1 cellular context compared by ENCODE assay signal in the genomic region with DNA sequence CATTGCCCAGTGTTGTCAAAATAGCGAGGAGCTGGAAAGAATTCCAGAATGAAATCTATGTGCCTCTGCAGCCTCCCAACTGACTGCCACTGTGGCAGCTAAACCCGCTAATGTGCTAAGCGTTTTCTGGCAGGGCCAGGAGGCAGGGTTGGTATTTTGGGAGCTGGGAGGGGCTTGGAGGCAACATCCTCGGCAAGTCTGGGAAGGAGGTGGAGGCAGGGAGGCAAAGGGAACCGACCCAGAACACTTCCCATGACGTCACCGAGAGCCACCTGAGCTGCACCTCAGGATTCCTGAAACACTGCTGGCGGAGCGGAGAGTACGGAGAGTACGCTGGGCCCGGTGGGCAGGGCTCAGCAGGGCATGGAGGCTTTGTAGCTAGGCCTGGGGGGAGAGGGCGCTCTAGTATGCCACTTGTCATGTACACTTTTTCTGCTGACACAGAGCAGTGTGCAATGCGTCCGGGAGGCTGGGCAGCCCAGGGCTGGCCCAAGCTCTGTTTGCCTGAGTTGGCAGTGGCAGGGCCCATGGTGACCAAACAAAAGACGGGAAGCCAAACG.
TF ChIP-seq lines count a peak whose summit lies in the region.

No MANE protein-coding gene starts in this region.

TF ChIP-seq in WTC11, 78 proteins besides CTCF, POLR2A, EP300 and RAD21 (continued from another document):
- TF ChIP-seq ZMAT4 (CRISPR knock-in tag; IDR thresholded peaks at IDR 0.05) (no peak), JAZF1 (CRISPR knock-in tag; IDR thresholded peaks at IDR 0.05) (no peak), ZNF423 (CRISPR knock-in tag; IDR thresholded peaks at IDR 0.05) (no peak), FOXP1 (CRISPR knock-in tag; IDR thresholded peaks at IDR 0.05; ENCODE audit: borderline replicate concordance) (no peak; the same call in 1 of the 2 replicates)
